In the genomic region with DNA sequence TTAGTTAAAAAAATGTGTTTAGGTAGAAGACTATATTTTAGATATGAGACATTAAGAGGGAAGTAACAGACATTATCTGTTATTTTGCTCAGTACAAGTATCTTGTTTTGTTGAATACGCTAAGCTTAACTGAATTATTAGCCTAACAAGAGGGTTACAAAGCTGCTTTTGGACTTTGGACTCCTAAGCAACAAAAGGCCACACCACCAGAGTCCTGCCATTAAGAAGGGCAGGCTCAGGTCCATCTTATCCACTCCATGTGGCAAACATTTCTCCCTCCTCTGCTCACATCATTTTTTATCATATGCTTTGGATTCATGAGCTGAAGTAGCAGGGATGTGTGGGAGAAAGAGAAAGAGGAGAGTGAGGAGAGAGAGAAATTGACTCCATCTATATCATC, we compare ENCODE assay signal across 1 cellular context.
TF ChIP-seq lines count a peak whose summit lies in the region.

No MANE protein-coding gene starts in this region.

TF ChIP-seq in HepG2, 621 proteins besides CTCF, POLR2A, EP300 and RAD21 (continued from another document and continues in another):
- TF ChIP-seq, protein P1, sequence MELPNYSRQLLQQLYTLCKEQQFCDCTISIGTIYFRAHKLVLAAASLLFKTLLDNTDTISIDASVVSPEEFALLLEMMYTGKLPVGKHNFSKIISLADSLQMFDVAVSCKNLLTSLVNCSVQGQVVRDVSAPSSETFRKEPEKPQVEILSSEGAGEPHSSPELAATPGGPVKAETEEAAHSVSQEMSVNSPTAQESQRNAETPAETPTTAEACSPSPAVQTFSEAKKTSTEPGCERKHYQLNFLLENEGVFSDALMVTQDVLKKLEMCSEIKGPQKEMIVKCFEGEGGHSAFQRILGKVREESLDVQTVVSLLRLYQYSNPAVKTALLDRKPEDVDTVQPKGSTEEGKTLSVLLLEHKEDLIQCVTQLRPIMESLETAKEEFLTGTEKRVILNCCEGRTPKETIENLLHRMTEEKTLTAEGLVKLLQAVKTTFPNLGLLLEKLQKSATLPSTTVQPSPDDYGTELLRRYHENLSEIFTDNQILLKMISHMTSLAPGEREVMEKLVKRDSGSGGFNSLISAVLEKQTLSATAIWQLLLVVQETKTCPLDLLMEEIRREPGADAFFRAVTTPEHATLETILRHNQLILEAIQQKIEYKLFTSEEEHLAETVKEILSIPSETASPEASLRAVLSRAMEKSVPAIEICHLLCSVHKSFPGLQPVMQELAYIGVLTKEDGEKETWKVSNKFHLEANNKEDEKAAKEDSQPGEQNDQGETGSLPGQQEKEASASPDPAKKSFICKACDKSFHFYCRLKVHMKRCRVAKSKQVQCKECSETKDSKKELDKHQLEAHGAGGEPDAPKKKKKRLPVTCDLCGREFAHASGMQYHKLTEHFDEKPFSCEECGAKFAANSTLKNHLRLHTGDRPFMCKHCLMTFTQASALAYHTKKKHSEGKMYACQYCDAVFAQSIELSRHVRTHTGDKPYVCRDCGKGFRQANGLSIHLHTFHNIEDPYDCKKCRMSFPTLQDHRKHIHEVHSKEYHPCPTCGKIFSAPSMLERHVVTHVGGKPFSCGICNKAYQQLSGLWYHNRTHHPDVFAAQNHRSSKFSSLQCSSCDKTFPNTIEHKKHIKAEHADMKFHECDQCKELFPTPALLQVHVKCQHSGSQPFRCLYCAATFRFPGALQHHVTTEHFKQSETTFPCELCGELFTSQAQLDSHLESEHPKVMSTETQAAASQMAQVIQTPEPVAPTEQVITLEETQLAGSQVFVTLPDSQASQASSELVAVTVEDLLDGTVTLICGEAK (IDR thresholded peaks at IDR 0.05), result no peak
- TF ChIP-seq, protein P1 (CRISPR knock-in tag; IDR thresholded peaks at IDR 0.05), result no peak
- TF ChIP-seq HNF4G (IDR thresholded peaks at IDR 0.05; ENCODE audit: borderline replicate concordance, low read depth, low read length), result peak; percentile 26; the same call in 1 of the 2 replicates
- no peak for TF ChIP-seq HNF4G (CRISPR knock-in tag; IDR thresholded peaks at IDR 0.05; ENCODE audit: borderline replicate concordance, low read depth)
- no peak for TF ChIP-seq MTF2 (CRISPR knock-in tag; IDR thresholded peaks at IDR 0.05; ENCODE audit: borderline replicate concordance)
- no peak for TF ChIP-seq ZKSCAN5 (CRISPR knock-in tag; IDR thresholded peaks at IDR 0.05)
- TF ChIP-seq ZNF644 (CRISPR knock-in tag; IDR thresholded peaks at IDR 0.05; ENCODE audit: low read depth), result peak; percentile 99
- no peak for TF ChIP-seq ZFP90 (CRISPR knock-in tag; IDR thresholded peaks at IDR 0.05; ENCODE audit: borderline replicate concordance)
- TF ChIP-seq, protein P2, sequence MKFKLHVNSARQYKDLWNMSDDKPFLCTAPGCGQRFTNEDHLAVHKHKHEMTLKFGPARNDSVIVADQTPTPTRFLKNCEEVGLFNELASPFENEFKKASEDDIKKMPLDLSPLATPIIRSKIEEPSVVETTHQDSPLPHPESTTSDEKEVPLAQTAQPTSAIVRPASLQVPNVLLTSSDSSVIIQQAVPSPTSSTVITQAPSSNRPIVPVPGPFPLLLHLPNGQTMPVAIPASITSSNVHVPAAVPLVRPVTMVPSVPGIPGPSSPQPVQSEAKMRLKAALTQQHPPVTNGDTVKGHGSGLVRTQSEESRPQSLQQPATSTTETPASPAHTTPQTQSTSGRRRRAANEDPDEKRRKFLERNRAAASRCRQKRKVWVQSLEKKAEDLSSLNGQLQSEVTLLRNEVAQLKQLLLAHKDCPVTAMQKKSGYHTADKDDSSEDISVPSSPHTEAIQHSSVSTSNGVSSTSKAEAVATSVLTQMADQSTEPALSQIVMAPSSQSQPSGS (CRISPR knock-in tag; IDR thresholded peaks at IDR 0.05), result no peak
- TF ChIP-seq ZKSCAN1 (IDR thresholded peaks at IDR 0.05; ENCODE audit: low read length), result no peak
- no peak for TF ChIP-seq ZNF180 (CRISPR knock-in tag; IDR thresholded peaks at IDR 0.05; ENCODE audit: borderline replicate concordance, low read depth)
- TF ChIP-seq ZNF569 (CRISPR knock-in tag; IDR thresholded peaks at IDR 0.05; ENCODE audit: borderline replicate concordance), result no peak
- no peak for TF ChIP-seq SMARCE1 (IDR thresholded peaks at IDR 0.05; ENCODE audit: borderline replicate concordance)
- TF ChIP-seq, protein P3, sequence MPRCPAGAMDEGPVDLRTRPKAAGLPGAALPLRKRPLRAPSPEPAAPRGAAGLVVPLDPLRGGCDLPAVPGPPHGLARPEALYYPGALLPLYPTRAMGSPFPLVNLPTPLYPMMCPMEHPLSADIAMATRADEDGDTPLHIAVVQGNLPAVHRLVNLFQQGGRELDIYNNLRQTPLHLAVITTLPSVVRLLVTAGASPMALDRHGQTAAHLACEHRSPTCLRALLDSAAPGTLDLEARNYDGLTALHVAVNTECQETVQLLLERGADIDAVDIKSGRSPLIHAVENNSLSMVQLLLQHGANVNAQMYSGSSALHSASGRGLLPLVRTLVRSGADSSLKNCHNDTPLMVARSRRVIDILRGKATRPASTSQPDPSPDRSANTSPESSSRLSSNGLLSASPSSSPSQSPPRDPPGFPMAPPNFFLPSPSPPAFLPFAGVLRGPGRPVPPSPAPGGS (CRISPR knock-in tag; IDR thresholded peaks at IDR 0.05), result no peak
- no peak for TF ChIP-seq RFXAP (CRISPR knock-in tag; IDR thresholded peaks at IDR 0.05; ENCODE audit: borderline replicate concordance)
- TF ChIP-seq, protein P4, sequence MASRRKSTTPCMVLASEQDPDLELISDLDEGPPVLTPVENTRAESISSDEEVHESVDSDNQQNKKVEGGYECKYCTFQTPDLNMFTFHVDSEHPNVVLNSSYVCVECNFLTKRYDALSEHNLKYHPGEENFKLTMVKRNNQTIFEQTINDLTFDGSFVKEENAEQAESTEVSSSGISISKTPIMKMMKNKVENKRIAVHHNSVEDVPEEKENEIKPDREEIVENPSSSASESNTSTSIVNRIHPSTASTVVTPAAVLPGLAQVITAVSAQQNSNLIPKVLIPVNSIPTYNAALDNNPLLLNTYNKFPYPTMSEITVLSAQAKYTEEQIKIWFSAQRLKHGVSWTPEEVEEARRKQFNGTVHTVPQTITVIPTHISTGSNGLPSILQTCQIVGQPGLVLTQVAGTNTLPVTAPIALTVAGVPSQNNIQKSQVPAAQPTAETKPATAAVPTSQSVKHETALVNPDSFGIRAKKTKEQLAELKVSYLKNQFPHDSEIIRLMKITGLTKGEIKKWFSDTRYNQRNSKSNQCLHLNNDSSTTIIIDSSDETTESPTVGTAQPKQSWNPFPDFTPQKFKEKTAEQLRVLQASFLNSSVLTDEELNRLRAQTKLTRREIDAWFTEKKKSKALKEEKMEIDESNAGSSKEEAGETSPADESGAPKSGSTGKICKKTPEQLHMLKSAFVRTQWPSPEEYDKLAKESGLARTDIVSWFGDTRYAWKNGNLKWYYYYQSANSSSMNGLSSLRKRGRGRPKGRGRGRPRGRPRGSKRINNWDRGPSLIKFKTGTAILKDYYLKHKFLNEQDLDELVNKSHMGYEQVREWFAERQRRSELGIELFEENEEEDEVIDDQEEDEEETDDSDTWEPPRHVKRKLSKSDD (CRISPR knock-in tag; IDR thresholded peaks at IDR 0.05; ENCODE audit: low read depth), result no peak
- no peak for TF ChIP-seq ZNF367 (CRISPR knock-in tag; IDR thresholded peaks at IDR 0.05; ENCODE audit: borderline replicate concordance)
- no peak for TF ChIP-seq SOX13 (IDR thresholded peaks at IDR 0.05)
- TF ChIP-seq SOX13 (CRISPR knock-in tag; conservative IDR thresholded peaks at IDR 0.05 in 1 of 2, IDR thresholded peaks at IDR 0.05 in 1 of 2), result peak in 1 of 2 experiments; percentile 17; a peak in 1 of 4 replicates
- TF ChIP-seq, protein P5, sequence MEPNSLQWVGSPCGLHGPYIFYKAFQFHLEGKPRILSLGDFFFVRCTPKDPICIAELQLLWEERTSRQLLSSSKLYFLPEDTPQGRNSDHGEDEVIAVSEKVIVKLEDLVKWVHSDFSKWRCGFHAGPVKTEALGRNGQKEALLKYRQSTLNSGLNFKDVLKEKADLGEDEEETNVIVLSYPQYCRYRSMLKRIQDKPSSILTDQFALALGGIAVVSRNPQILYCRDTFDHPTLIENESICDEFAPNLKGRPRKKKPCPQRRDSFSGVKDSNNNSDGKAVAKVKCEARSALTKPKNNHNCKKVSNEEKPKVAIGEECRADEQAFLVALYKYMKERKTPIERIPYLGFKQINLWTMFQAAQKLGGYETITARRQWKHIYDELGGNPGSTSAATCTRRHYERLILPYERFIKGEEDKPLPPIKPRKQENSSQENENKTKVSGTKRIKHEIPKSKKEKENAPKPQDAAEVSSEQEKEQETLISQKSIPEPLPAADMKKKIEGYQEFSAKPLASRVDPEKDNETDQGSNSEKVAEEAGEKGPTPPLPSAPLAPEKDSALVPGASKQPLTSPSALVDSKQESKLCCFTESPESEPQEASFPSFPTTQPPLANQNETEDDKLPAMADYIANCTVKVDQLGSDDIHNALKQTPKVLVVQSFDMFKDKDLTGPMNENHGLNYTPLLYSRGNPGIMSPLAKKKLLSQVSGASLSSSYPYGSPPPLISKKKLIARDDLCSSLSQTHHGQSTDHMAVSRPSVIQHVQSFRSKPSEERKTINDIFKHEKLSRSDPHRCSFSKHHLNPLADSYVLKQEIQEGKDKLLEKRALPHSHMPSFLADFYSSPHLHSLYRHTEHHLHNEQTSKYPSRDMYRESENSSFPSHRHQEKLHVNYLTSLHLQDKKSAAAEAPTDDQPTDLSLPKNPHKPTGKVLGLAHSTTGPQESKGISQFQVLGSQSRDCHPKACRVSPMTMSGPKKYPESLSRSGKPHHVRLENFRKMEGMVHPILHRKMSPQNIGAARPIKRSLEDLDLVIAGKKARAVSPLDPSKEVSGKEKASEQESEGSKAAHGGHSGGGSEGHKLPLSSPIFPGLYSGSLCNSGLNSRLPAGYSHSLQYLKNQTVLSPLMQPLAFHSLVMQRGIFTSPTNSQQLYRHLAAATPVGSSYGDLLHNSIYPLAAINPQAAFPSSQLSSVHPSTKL (CRISPR knock-in tag; IDR thresholded peaks at IDR 0.05), result no peak
- TF ChIP-seq ZNF101 (CRISPR knock-in tag; IDR thresholded peaks at IDR 0.05; ENCODE audit: borderline replicate concordance, low read depth), result no peak
- TF ChIP-seq, protein P6, sequence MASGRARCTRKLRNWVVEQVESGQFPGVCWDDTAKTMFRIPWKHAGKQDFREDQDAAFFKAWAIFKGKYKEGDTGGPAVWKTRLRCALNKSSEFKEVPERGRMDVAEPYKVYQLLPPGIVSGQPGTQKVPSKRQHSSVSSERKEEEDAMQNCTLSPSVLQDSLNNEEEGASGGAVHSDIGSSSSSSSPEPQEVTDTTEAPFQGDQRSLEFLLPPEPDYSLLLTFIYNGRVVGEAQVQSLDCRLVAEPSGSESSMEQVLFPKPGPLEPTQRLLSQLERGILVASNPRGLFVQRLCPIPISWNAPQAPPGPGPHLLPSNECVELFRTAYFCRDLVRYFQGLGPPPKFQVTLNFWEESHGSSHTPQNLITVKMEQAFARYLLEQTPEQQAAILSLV (CRISPR knock-in tag; IDR thresholded peaks at IDR 0.05; ENCODE audit: borderline replicate concordance), result no peak
- no peak for TF ChIP-seq SYNCRIP (IDR thresholded peaks at IDR 0.05; ENCODE audit: insufficient read depth, low read depth, low read length)
- no peak for TF ChIP-seq FOXM1 (CRISPR knock-in tag; IDR thresholded peaks at IDR 0.05)
- no peak for TF ChIP-seq PRPF4 (IDR thresholded peaks at IDR 0.05; ENCODE audit: low read depth, low read length, poor library complexity, severe bottlenecking)
- 0 out of 2 replicates have a peak, but pooled peaks have one; percentile 37 for TF ChIP-seq ZMYM4 (CRISPR knock-in tag; IDR thresholded peaks at IDR 0.05)
- TF ChIP-seq, protein P7, sequence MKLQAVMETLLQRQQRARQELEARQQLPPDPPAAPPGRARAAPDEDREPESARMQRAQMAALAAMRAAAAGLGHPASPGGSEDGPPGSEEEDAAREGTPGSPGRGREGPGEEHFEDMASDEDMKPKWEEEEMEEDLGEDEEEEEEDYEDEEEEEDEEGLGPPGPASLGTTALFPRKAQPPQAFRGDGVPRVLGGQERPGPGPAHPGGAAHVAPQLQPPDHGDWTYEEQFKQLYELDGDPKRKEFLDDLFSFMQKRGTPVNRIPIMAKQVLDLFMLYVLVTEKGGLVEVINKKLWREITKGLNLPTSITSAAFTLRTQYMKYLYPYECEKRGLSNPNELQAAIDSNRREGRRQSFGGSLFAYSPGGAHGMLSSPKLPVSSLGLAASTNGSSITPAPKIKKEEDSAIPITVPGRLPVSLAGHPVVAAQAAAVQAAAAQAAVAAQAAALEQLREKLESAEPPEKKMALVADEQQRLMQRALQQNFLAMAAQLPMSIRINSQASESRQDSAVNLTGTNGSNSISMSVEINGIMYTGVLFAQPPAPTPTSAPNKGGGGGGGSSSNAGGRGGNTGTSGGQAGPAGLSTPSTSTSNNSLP (IDR thresholded peaks at IDR 0.05; ENCODE audit: low read depth, low read length), result no peak
- no peak for TF ChIP-seq FIP1L1 (IDR thresholded peaks at IDR 0.05; ENCODE audit: borderline replicate concordance, insufficient read depth, low read depth, low read length)
- TF ChIP-seq HNF4A (CRISPR knock-in tag; IDR thresholded peaks at IDR 0.05), result peak; percentile 84
- no peak for TF ChIP-seq ZSCAN9 (CRISPR knock-in tag; IDR thresholded peaks at IDR 0.05; ENCODE audit: borderline replicate concordance)
- TF ChIP-seq ZFP36 (IDR thresholded peaks at IDR 0.05; ENCODE audit: borderline replicate concordance, low read depth, low read length, partially characterized antibody), result no peak
- no peak for TF ChIP-seq REL (CRISPR knock-in tag; conservative IDR thresholded peaks at IDR 0.05)
